Comparison of ENCODE assay signal across 8 cellular contexts in genomic region chr2:63840785-63841253, GRCh38. TPM values are rescaled to one million over a fixed set of nuclear protein-coding genes. Genes with fewer than 3 reads are reported as not detected.
DNase-seq lines count a peak whose midpoint lies in the region; ATAC-seq and TF ChIP-seq lines count a peak whose summit lies in the region.

No MANE protein-coding gene starts in this region.

- peak; percentile 89 for ATAC-seq in GM21619 (IDR thresholded peaks at IDR 0.05; ENCODE audit: unreplicated experiment)

- DNase-seq in DMS153 treated with DMSO at 0.1 percent for 48 hours (lab: John Stamatoyannopoulos, UW; ENCODE audit: unreplicated experiment) (peak; percentile 87), OCI-M2 (lab: John Stamatoyannopoulos, UW; ENCODE audit: unreplicated experiment) (peak; percentile 76), epithelial cell of proximal tubule (ENCODE audit: low read depth) (no peak), mucosa of gallbladder (ENCODE audit: low spot score) (peak; percentile 99)
- DNase-seq in activated T-cell treated with anti-CD3 and anti-CD28 coated beads, Interleukin-2, amount 50 U/mL, for 1 hour = peak; percentile 96
- DNase-seq in stimulated activated CD8-positive, alpha-beta memory T cell treated with anti-CD3 and anti-CD28 coated beads, Interleukin-4, amount 100 ng/mL, for 24 hours (ENCODE audit: low read depth) = peak; percentile 97

- peak; percentile 8; the same call in 1 of the 2 replicates for TF ChIP-seq EP300 in Ishikawa (IDR thresholded peaks at IDR 0.05; ENCODE audit: borderline replicate concordance)

- H3K4me3 ChIP-seq in epithelial cell of proximal tubule (ENCODE audit: low read depth, low read length) = peak overlapping the region; percentile 68

- TF ChIP-seq RAD21 in Ishikawa (IDR thresholded peaks at IDR 0.05; ENCODE audit: low read depth) = no peak

- no peak for TF ChIP-seq CTCF in epithelial cell of proximal tubule (conservative IDR thresholded peaks at IDR 0.05; ENCODE audit: low read depth, low read length)

TF ChIP-seq in Ishikawa, 13 proteins besides CTCF, POLR2A, EP300 and RAD21:
- TF ChIP-seq, protein P1, sequence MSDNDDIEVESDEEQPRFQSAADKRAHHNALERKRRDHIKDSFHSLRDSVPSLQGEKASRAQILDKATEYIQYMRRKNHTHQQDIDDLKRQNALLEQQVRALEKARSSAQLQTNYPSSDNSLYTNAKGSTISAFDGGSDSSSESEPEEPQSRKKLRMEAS (IDR thresholded peaks at IDR 0.05) = peak; percentile 77
- TF ChIP-seq, protein P2, sequence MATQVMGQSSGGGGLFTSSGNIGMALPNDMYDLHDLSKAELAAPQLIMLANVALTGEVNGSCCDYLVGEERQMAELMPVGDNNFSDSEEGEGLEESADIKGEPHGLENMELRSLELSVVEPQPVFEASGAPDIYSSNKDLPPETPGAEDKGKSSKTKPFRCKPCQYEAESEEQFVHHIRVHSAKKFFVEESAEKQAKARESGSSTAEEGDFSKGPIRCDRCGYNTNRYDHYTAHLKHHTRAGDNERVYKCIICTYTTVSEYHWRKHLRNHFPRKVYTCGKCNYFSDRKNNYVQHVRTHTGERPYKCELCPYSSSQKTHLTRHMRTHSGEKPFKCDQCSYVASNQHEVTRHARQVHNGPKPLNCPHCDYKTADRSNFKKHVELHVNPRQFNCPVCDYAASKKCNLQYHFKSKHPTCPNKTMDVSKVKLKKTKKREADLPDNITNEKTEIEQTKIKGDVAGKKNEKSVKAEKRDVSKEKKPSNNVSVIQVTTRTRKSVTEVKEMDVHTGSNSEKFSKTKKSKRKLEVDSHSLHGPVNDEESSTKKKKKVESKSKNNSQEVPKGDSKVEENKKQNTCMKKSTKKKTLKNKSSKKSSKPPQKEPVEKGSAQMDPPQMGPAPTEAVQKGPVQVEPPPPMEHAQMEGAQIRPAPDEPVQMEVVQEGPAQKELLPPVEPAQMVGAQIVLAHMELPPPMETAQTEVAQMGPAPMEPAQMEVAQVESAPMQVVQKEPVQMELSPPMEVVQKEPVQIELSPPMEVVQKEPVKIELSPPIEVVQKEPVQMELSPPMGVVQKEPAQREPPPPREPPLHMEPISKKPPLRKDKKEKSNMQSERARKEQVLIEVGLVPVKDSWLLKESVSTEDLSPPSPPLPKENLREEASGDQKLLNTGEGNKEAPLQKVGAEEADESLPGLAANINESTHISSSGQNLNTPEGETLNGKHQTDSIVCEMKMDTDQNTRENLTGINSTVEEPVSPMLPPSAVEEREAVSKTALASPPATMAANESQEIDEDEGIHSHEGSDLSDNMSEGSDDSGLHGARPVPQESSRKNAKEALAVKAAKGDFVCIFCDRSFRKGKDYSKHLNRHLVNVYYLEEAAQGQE (IDR thresholded peaks at IDR 0.05; ENCODE audit: low read depth) = no peak
- peak; percentile 71; the same call in 1 of the 2 replicates for TF ChIP-seq TEAD4 (IDR thresholded peaks at IDR 0.05)
- 0 out of 2 replicates have a peak, but pooled peaks have one; percentile 34 for TF ChIP-seq YY1 (IDR thresholded peaks at IDR 0.05; ENCODE audit: low read depth)
- peak; percentile 68; the same call in 1 of the 2 replicates for TF ChIP-seq EGR1 (IDR thresholded peaks at IDR 0.05)
- peak; percentile 77 for TF ChIP-seq TCF12 (IDR thresholded peaks at IDR 0.05; ENCODE audit: low read depth)
- TF ChIP-seq FOXM1 (IDR thresholded peaks at IDR 0.05; ENCODE audit: borderline replicate concordance, low read depth) = no peak
- peak; percentile 54; the same call in 1 of the 2 replicates for TF ChIP-seq CREB1 (IDR thresholded peaks at IDR 0.05; ENCODE audit: low read depth)
- peak; percentile 83 for TF ChIP-seq TAF1 (IDR thresholded peaks at IDR 0.05; ENCODE audit: low read depth)
- no peak for TF ChIP-seq CEBPB (IDR thresholded peaks at IDR 0.05)
- 0 out of 2 replicates have a peak, but pooled peaks have one; percentile 2 for TF ChIP-seq USF1 (IDR thresholded peaks at IDR 0.05)
- TF ChIP-seq NFIC (IDR thresholded peaks at IDR 0.05) = no peak
- no peak for TF ChIP-seq ZBTB7A (IDR thresholded peaks at IDR 0.05; ENCODE audit: low read depth)

RNA-seq across cellular contexts. Expression of gene UGP2, which starts 0.9 kb away (rescaled TPM):
- 72.6 and 107 TPM in 2 replicates for total RNA-seq in epithelial cell of proximal tubule
- total RNA-seq in mucosa of gallbladder = 129 TPM
